13 cellular contexts compared by ENCODE assay signal in genomic region chr5:39755986-39756385, GRCh38.
A peak's percentile ranks its signal among the peaks of the same experiment; 100 is the strongest.
DNase-seq lines count a peak whose midpoint lies in the region; ATAC-seq, FAIRE-seq and TF ChIP-seq lines count a peak whose summit lies in the region.
"Had no signal": no experiment of that assay in that cellular context is flagged by ENCODE, and none has a peak within 500 bp of the region (broad histone marks: within the 10 kb centered on the region; RNA-seq: fewer than 3 reads in every experiment).

No MANE protein-coding gene starts in this region.

- H3K9me3 Mint-ChIP-seq in activated CD4-positive, alpha-beta T cell treated with anti-CD3 and anti-CD28 coated beads, Interleukin-2, amount 10 ng/mL, durations not matched to agents 24 days and 14 days, result no peaks in the 10 kb centered on the region

- H3K4me1 Mint-ChIP-seq in activated CD4-positive, alpha-beta T cell treated with anti-CD3 and anti-CD28 coated beads, Interleukin-2, amount 10 ng/mL, durations not matched to agents 24 days and 14 days, result no peaks in the 10 kb centered on the region
- H3K4me1 Mint-ChIP-seq: activated naive CD8-positive, alpha-beta T cell treated with anti-CD3 and anti-CD28 coated beads, Interleukin-2, amount 10 ng/mL, durations not matched to agents 7 days and 5 days; CD8-positive, alpha-beta memory T cell had no signal

- peaks cover 4% of the 10 kb centered on the region for H3K27me3 Mint-ChIP-seq in activated CD4-positive, alpha-beta T cell treated with anti-CD3 and anti-CD28 coated beads, Interleukin-2, amount 10 ng/mL, durations not matched to agents 24 days and 14 days

- H3K9me3 ChIP-seq in K562 (replicated peaks; ENCODE audit: control insufficient read depth, insufficient read depth, low read depth, low read length), result no peaks in the 10 kb centered on the region
- H3K9me3 ChIP-seq: gastroesophageal sphincter, uterus had no signal

- H3K9me1 ChIP-seq in K562 (ENCODE audit: control insufficient read depth, insufficient read depth, low read length), result no peaks in the 10 kb centered on the region

- peak; percentile 75 for FAIRE-seq in K562 (lab: Jason Lieb, UNC)

- in situ Hi-C loops in K562 (cut with MboI), result no loop called here

- H3K9ac ChIP-seq in K562 (ENCODE audit: insufficient read depth in 1 of 2, low read depth in 2 of 2, low read length in 2 of 2), result no peak overlapping the region
- H3K9ac ChIP-seq: KMS-11 had no signal

- no peak overlapping the region for H3K4me3 Mint-ChIP-seq in activated CD4-positive, alpha-beta T cell treated with anti-CD3 and anti-CD28 coated beads, Interleukin-2, amount 10 ng/mL, durations not matched to agents 24 days and 14 days
- H3K4me3 Mint-ChIP-seq: activated naive CD8-positive, alpha-beta T cell treated with anti-CD3 and anti-CD28 coated beads, Interleukin-2, amount 10 ng/mL, durations not matched to agents 7 days and 5 days; CD8-positive, alpha-beta memory T cell had no signal

- no peak for TF ChIP-seq POLR2A in K562 (conservative IDR thresholded peaks at IDR 0.05)

- POLR2A ChIA-PET in K562 (lab: Yijun Ruan, JAX), result interaction anchor here (0.6 kb wide), 1 partner anchor 169 kb away, joined by 4 read pairs; no protein-coding TSS in a partner anchor

- DNase-seq in HS-27A (ENCODE audit: low read depth) (peak; percentile 92), K562 (ENCODE audit: extremely low read depth in 1 of 4, low spot score in 3 of 4) (peak; percentile 16 to 70 (median 20)), iris pigment epithelial cell (ENCODE audit: low read depth) (peak; percentile 97), MV-4-11 (lab: John Stamatoyannopoulos, UW) (no peak)
- DNase-seq in activated CD4-positive, alpha-beta T cell treated with anti-CD3 and anti-CD28 coated beads, Interleukin-2, amount 10 ng/mL, durations not matched to agents 24 days and 14 days, result no peak
- DNase-seq: activated naive CD8-positive, alpha-beta T cell treated with anti-CD3 and anti-CD28 coated beads, Interleukin-2, amount 10 ng/mL, durations not matched to agents 7 days and 5 days; CD8-positive, alpha-beta memory T cell had no signal

- CTCF ChIA-PET in K562 (lab: Yijun Ruan, JAX; ENCODE audit: low intra/inter-chr PET ratio), result no interaction called here

- H3K4me2 ChIP-seq in K562 (ENCODE audit: insufficient read depth, low read length), result no peak overlapping the region
- H3K4me2 ChIP-seq: KMS-11 had no signal

- H2AFZ ChIP-seq in ACC112 (ENCODE audit: low read length, unreplicated experiment) (peak overlapping the region; percentile 84), K562 (ENCODE audit: low read depth, low read length) (no peak overlapping the region)

- H3K27me3 ChIP-seq in ACC112 (ENCODE audit: insufficient read depth, low read length), result no peaks in the 10 kb centered on the region
- no peaks in the 10 kb centered on the region for H3K27me3 ChIP-seq in K562 (ENCODE audit: control insufficient read depth in 2 of 2, insufficient read depth in 2 of 2, low read length in 2 of 2)
- H3K27me3 ChIP-seq: gastroesophageal sphincter, uterus had no signal

- H4K20me1 ChIP-seq in K562 (replicated peaks; ENCODE audit: control insufficient read depth, insufficient read depth, low read length), result no peaks in the 10 kb centered on the region

- no peak for TF ChIP-seq RAD21 in K562 (CRISPR knock-in tag; conservative IDR thresholded peaks at IDR 0.05 in 1 of 2, IDR thresholded peaks at IDR 0.05 in 1 of 2)

- H3K79me2 ChIP-seq in ACC112 (ENCODE audit: control insufficient read depth, insufficient read depth, low read length, unreplicated experiment) (no peaks in the 10 kb centered on the region), K562 (ENCODE audit: control insufficient read depth, insufficient read depth, low read length) (no peaks in the 10 kb centered on the region)

- H3K4me3 ChIP-seq in ACC112 (ENCODE audit: low read depth, low read length) (peak overlapping the region; percentile 6; the same call in 1 of the 2 replicates), K562 (no peak overlapping the region)
- H3K4me3 ChIP-seq: gastroesophageal sphincter, uterus had no signal

- H3K27ac Mint-ChIP-seq in activated CD4-positive, alpha-beta T cell treated with anti-CD3 and anti-CD28 coated beads, Interleukin-2, amount 10 ng/mL, durations not matched to agents 24 days and 14 days, result no peak overlapping the region
- H3K27ac Mint-ChIP-seq: activated naive CD8-positive, alpha-beta T cell treated with anti-CD3 and anti-CD28 coated beads, Interleukin-2, amount 10 ng/mL, durations not matched to agents 7 days and 5 days; CD8-positive, alpha-beta memory T cell had no signal

- H3K4me1 ChIP-seq in ACC112 (ENCODE audit: control insufficient read depth, insufficient read depth, low read length, unreplicated experiment) (peaks cover 40% of the 10 kb centered on the region), K562 (replicated peaks in 1 of 2; ENCODE audit: control insufficient read depth in 2 of 2, insufficient read depth in 2 of 2, low read length in 2 of 2) (peaks cover 0 to 5% of the 10 kb centered on the region in 2 experiments; a peak in 2 of 5 replicates)
- H3K4me1 ChIP-seq: gastroesophageal sphincter, uterus had no signal

- no peak for TF ChIP-seq EP300 in K562 (IDR thresholded peaks at IDR 0.05; ENCODE audit: low read length)

- H3K36me3 ChIP-seq in ACC112 (ENCODE audit: insufficient read depth, low read length) (no peaks in the 10 kb centered on the region), K562 (ENCODE audit: control insufficient read depth, insufficient read depth, low read length) (no peaks in the 10 kb centered on the region)
- H3K36me3 ChIP-seq: gastroesophageal sphincter, uterus had no signal

- no TSS peak for BruUV-seq in K562 (replicated peaks; lab: Mats Ljungman, UMichigan)

- intact Hi-C loops in K562 (cut with micrococcal nuclease), result no loop called here
- intact Hi-C loops in activated CD4-positive, alpha-beta T cell treated with anti-CD3 and anti-CD28 coated beads, Interleukin-2, amount 10 ng/mL, durations not matched to agents 24 days and 14 days (cut with micrococcal nuclease), result no loop called here

- no peaks in the 10 kb centered on the region for H3K36me3 Mint-ChIP-seq in activated CD4-positive, alpha-beta T cell treated with anti-CD3 and anti-CD28 coated beads, Interleukin-2, amount 10 ng/mL, durations not matched to agents 24 days and 14 days (ENCODE audit: low read depth)
- H3K36me3 Mint-ChIP-seq: activated naive CD8-positive, alpha-beta T cell treated with anti-CD3 and anti-CD28 coated beads, Interleukin-2, amount 10 ng/mL, durations not matched to agents 7 days and 5 days; CD8-positive, alpha-beta memory T cell had no signal

- ATAC-seq in K562, result peak; percentile 66; the same call in 2 of the 3 replicates
- no peak for ATAC-seq in GM18907 (IDR thresholded peaks at IDR 0.05; ENCODE audit: unreplicated experiment)
- ATAC-seq in esophagus mucosa, result no peak
- ATAC-seq: gastroesophageal sphincter had no signal

- TF ChIP-seq CTCF in K562 (IDR thresholded peaks at IDR 0.05 in 2 of 3, conservative IDR thresholded peaks at IDR 0.05 in 1 of 3; ENCODE audit: insufficient read depth in 2 of 3, low read depth in 1 of 3, low read length in 3 of 3), result no peak

- H3K27ac ChIP-seq in ACC112 (ENCODE audit: low read depth, low read length), result peak overlapping the region; percentile 97
- peak overlapping the region; percentile 19; the same call in 1 of the 3 replicates for H3K27ac ChIP-seq in K562 (ENCODE audit: extremely low read depth, low read depth, low read length)
- H3K27ac ChIP-seq: gastroesophageal sphincter, KMS-11, uterus had no signal

TF ChIP-seq in K562, 482 proteins besides CTCF, POLR2A, EP300 and RAD21 (continues in another document):
- TF ChIP-seq DPF2 (IDR thresholded peaks at IDR 0.05) (peak; percentile 53; the same call in 1 of the 2 replicates), CAMTA2 (CRISPR knock-in tag; conservative IDR thresholded peaks at IDR 0.05) (no peak), BACH1 (tag; IDR thresholded peaks at IDR 0.05) (peak; percentile 95), SMARCC2 (IDR thresholded peaks at IDR 0.05; ENCODE audit: low read depth) (peak; percentile 74), SAFB (IDR thresholded peaks at IDR 0.05; ENCODE audit: borderline replicate concordance, low read depth, low read length) (no peak), JUND (IDR thresholded peaks at IDR 0.05; ENCODE audit: borderline replicate concordance, low read depth, low read length) (peak; percentile 71), JUND (tag; IDR thresholded peaks at IDR 0.05; ENCODE audit: borderline replicate concordance, low read depth, low read length) (peak; percentile 81; the same call in 1 of the 3 replicates), ZNF280B (CRISPR knock-in tag; IDR thresholded peaks at IDR 0.05) (no peak), GTF2E2 (tag; IDR thresholded peaks at IDR 0.05) (no peak), SMARCA4 (IDR thresholded peaks at IDR 0.05) (peak; percentile 66), HMGXB4 (CRISPR knock-in tag; IDR thresholded peaks at IDR 0.05) (no peak), ARID1B (IDR thresholded peaks at IDR 0.05) (peak; percentile 32; the same call in 1 of the 2 replicates), MAFG (tag; conservative IDR thresholded peaks at IDR 0.05) (peak; percentile 98), ZFP1 (CRISPR knock-in tag; IDR thresholded peaks at IDR 0.05) (no peak), MAFK (IDR thresholded peaks at IDR 0.05; ENCODE audit: low read length) (peak; percentile 92)

Comparison
In these comparisons a context has a peak if more than half of its experiments do, and no peak if none do; other contexts are left out.
1. DNase-seq: peak in HS-27A (single experiment), K562 (4 of 4) and iris pigment epithelial cell (single experiment); none in MV-4-11 (single experiment) and activated CD4-positive, alpha-beta T cell treated with anti-CD3 and anti-CD28 coated beads, Interleukin-2, amount 10 ng/mL, durations not matched to agents 24 days and 14 days (single experiment).